In the genomic region with DNA sequence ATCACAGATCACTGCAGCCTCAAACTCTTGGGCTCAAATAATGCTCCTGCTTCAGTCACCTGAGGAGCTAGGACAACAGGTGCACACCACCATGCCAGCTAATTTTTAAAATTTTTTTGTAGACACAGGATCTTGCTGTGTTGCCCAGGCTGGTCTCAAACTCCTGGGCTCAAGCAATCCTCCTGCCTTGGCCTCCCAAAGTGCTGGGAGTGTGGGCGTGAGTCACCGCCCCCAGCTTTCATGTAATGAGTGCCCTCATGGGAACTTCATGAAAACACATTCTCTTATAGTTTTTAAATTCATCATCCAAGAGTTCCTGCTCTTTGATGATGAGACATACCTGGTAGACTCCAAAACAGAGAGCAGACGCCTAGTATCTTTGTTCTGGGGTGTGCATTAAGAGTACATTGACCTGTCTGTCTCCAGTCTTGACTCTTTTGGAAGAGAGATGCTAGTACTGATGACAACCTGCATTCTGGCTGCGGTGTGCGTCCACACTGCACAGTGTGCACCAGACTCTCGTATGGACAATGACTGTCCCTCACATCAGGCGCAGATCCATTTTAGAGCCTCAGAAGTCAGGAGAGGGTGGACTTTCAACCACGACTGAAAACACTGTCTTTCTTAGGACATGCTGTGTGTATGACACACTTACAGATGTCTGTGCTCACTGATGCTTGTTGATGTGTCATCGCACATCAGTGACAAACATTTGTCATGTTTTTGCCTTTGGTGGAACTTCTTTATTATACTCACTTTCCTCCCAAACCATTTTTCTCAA, we compare ENCODE assay signal across 11 cellular contexts. TPM values are rescaled to one million over a fixed set of nuclear protein-coding genes. Genes with fewer than 3 reads are reported as not detected.
A peak's percentile ranks its signal among the peaks of the same experiment; 100 is the strongest.
DNase-seq lines count a peak whose midpoint lies in the region; ATAC-seq and TF ChIP-seq lines count a peak whose summit lies in the region.
"Had no signal": no experiment of that assay in that cellular context is flagged by ENCODE, and none has a peak within 500 bp of the region (broad histone marks: within the 10 kb centered on the region; RNA-seq: fewer than 3 reads in every experiment).

No MANE protein-coding gene starts in this region.

- H3K4me1 Mint-ChIP-seq in activated T-cell treated with anti-CD3 and anti-CD28 coated beads, Interleukin-2, amount 50 U/mL, for 72 hours (ENCODE audit: low read depth), result peaks cover 72% of the 10 kb centered on the region
- peaks cover 94 to 96% of the 10 kb centered on the region in 2 donors for H3K4me1 Mint-ChIP-seq in natural killer cell

- H3K9me3 Mint-ChIP-seq in activated T-cell treated with anti-CD3 and anti-CD28 coated beads, Interleukin-2, amount 50 U/mL, for 72 hours, result no peaks in the 10 kb centered on the region
- no peaks in the 10 kb centered on the region for H3K9me3 Mint-ChIP-seq in natural killer cell

- H3F3A ChIP-seq in MM.1S (ENCODE audit: insufficient read depth, low read length), result peaks cover 27% of the 10 kb centered on the region

- H3K9me2 ChIP-seq in MM.1S (replicated peaks; ENCODE audit: insufficient read depth, low read length) (no peaks in the 10 kb centered on the region), hepatocyte (replicated peaks; ENCODE audit: insufficient read depth) (no peaks in the 10 kb centered on the region), Karpas-422 (replicated peaks; ENCODE audit: insufficient read depth, low read length) (no peaks in the 10 kb centered on the region)

- H3K27ac ChIP-seq in MM.1S (ENCODE audit: low read length), result peak overlapping the region; percentile 57; the same call in 1 of the 2 replicates
- H3K27ac ChIP-seq in hepatocyte, result no peak overlapping the region
- no peak overlapping the region for H3K27ac ChIP-seq in Karpas-422 (ENCODE audit: low read length)
- H3K27ac ChIP-seq: SK-N-MC had no signal

- H3K27me3 Mint-ChIP-seq in activated T-cell treated with anti-CD3 and anti-CD28 coated beads, Interleukin-2, amount 50 U/mL, for 72 hours (ENCODE audit: low read depth), result no peaks in the 10 kb centered on the region
- no peaks in the 10 kb centered on the region for H3K27me3 Mint-ChIP-seq in natural killer cell (ENCODE audit: low read depth in 2 of 2)

- peak overlapping the region; percentile 83 to 93 for H3K4me3 Mint-ChIP-seq in activated T-cell treated with anti-CD3 and anti-CD28 coated beads, Interleukin-2, amount 50 U/mL, for 72 hours
- peak overlapping the region; percentile 93 for H3K4me3 Mint-ChIP-seq in natural killer cell

- H2AFZ ChIP-seq in MM.1S (ENCODE audit: low read length) (no peak overlapping the region), hepatocyte (no peak overlapping the region), Karpas-422 (ENCODE audit: low read length) (no peak overlapping the region)

- H3K36me3 Mint-ChIP-seq in activated T-cell treated with anti-CD3 and anti-CD28 coated beads, Interleukin-2, amount 50 U/mL, for 72 hours (ENCODE audit: insufficient read depth in 2 of 2), result peaks cover 2 to 5% of the 10 kb centered on the region in 2 donors
- no peaks in the 10 kb centered on the region for H3K36me3 Mint-ChIP-seq in natural killer cell

- H4K20me1 ChIP-seq in MM.1S (ENCODE audit: insufficient read depth, low read length) (peaks cover 34% of the 10 kb centered on the region), hepatocyte (ENCODE audit: insufficient read depth, poor library complexity, severe bottlenecking) (no peaks in the 10 kb centered on the region), Karpas-422 (ENCODE audit: insufficient read depth, low read depth, low read length) (no peaks in the 10 kb centered on the region)

- TF ChIP-seq CTCF in MM.1S (IDR thresholded peaks at IDR 0.05; ENCODE audit: low read length), result no peak
- no peak for TF ChIP-seq CTCF in natural killer cell (IDR thresholded peaks at IDR 0.05)
- TF ChIP-seq CTCF in hepatocyte (IDR thresholded peaks at IDR 0.05; ENCODE audit: poor library complexity), result no peak

- H3K27me3 ChIP-seq in MM.1S (replicated peaks; ENCODE audit: insufficient read depth, low read length) (no peaks in the 10 kb centered on the region), hepatocyte (peaks cover 20% of the 10 kb centered on the region), Karpas-422 (ENCODE audit: low read length) (peaks cover 4% of the 10 kb centered on the region; the same call in 1 of the 2 replicates)

- DNase-seq in CD1c-positive myeloid dendritic cell (ENCODE audit: extremely low spot score) (peak; percentile 69), MM.1S (no peak), natural killer cell (peak; percentile 33), hepatocyte (ENCODE audit: low spot score) (no peak), NCI-H2196 treated with DMSO at 0.1 percent for 48 hours (lab: John Stamatoyannopoulos, UW; ENCODE audit: unreplicated experiment) (no peak), dermis blood vessel endothelial cell (no peak), Karpas-422 (no peak)
- peak; percentile 74 to 80 for DNase-seq in activated T-cell treated with anti-CD3 and anti-CD28 coated beads, Interleukin-2, amount 50 U/mL, for 72 hours
- DNase-seq: foreskin melanocyte, NCI-H1092 treated with DMSO at 0.1 percent for 48 hours had no signal

- peaks cover 7% of the 10 kb centered on the region; the same call in 1 of the 2 replicates for H3K36me3 ChIP-seq in MM.1S (replicated peaks; ENCODE audit: insufficient read depth, low read length)
- H3K36me3 ChIP-seq in hepatocyte (replicated peaks; ENCODE audit: insufficient read depth, low read depth), result no peaks in the 10 kb centered on the region
- no peaks in the 10 kb centered on the region for H3K36me3 ChIP-seq in Karpas-422 (ENCODE audit: insufficient read depth, low read length)

- H3K4me3 ChIP-seq in MM.1S (ENCODE audit: low read length) (peak overlapping the region; percentile 50), hepatocyte (no peak overlapping the region), Karpas-422 (ENCODE audit: low read length) (no peak overlapping the region)
- H3K4me3 ChIP-seq: SK-N-MC had no signal

- WGBS in hepatocyte (ENCODE audit: low lambda C conversion rate, missing lambda C conversion rate), result 84% methylated on average over 9 of the region's 9 CpGs

- H3K9ac ChIP-seq in MM.1S (ENCODE audit: low read length), result peak overlapping the region; percentile 15; the same call in 1 of the 2 replicates
- H3K9ac ChIP-seq in Karpas-422 (ENCODE audit: low read length), result no peak overlapping the region

- H3K4me1 ChIP-seq in MM.1S (ENCODE audit: low read length), result peaks cover 31% of the 10 kb centered on the region
- H3K4me1 ChIP-seq in hepatocyte (ENCODE audit: insufficient read depth), result peaks cover 4% of the 10 kb centered on the region
- H3K4me1 ChIP-seq in Karpas-422 (ENCODE audit: low read length), result peaks cover 35% of the 10 kb centered on the region

- H3K79me2 ChIP-seq in MM.1S (ENCODE audit: low read length), result peaks cover 69% of the 10 kb centered on the region
- no peaks in the 10 kb centered on the region for H3K79me2 ChIP-seq in hepatocyte
- H3K79me2 ChIP-seq in Karpas-422 (ENCODE audit: low read length), result no peaks in the 10 kb centered on the region

- H3K4me2 ChIP-seq in MM.1S (ENCODE audit: low read depth, low read length) (peak overlapping the region; percentile 66), hepatocyte (no peak overlapping the region), Karpas-422 (ENCODE audit: low read depth, low read length, poor library complexity, severe bottlenecking) (no peak overlapping the region)

- intact Hi-C loops in natural killer cell (cut with micrococcal nuclease), result loop anchor here (2.0 to 5.0 kb wide), 3 partner anchors 31 to 139 kb away; partner anchors contain the start of gene RNF168

- H3K27ac Mint-ChIP-seq in activated T-cell treated with anti-CD3 and anti-CD28 coated beads, Interleukin-2, amount 50 U/mL, for 72 hours, result peak overlapping the region; percentile 91
- peak overlapping the region; percentile 96 to 98 for H3K27ac Mint-ChIP-seq in natural killer cell

- peak; percentile 67 to 70 for ATAC-seq in activated T-cell treated with anti-CD3 and anti-CD28 coated beads, Interleukin-2, amount 50 U/mL, for 72 hours (replicated peaks in 1 of 2)
- peak in 1 of 3 donors; percentile 34 for ATAC-seq in natural killer cell

- H3K9me3 ChIP-seq in MM.1S (replicated peaks; ENCODE audit: insufficient read depth, low read length), result no peaks in the 10 kb centered on the region
- H3K9me3 ChIP-seq in hepatocyte (ENCODE audit: low read depth), result no peaks in the 10 kb centered on the region
- H3K9me3 ChIP-seq in Karpas-422 (ENCODE audit: low read length), result no peaks in the 10 kb centered on the region

RNA-seq across cellular contexts. Expression of gene NRROS, which starts 2.0 kb away (rescaled TPM):
- 10 to 100 TPM; 15.2 to 20.6 TPM for total RNA-seq in activated T-cell treated with anti-CD3 and anti-CD28 coated beads, Interleukin-2, amount 50 U/mL, for 72 hours
- 10 to 100 TPM; 32.5 to 56.3 (median 56.2) TPM for total RNA-seq in natural killer cell
- total RNA-seq in hepatocyte, result 0.33 and 0.36 TPM in 2 replicates
- polyA plus RNA-seq in hepatocyte, result not detected in 2 replicates
- total RNA-seq in dermis blood vessel endothelial cell, result 13.4 and 16.8 TPM in 2 replicates
- 0.52 and 1.0 TPM in 2 replicates for total RNA-seq in Karpas-422 (2014; rRNA removed; shearing (Covaris generic); ENCODE audit: low replicate concordance)

Comparison
In these comparisons a context has a peak if more than half of its experiments do, and no peak if none do; other contexts are left out.
1. DNase-seq: peak in CD1c-positive myeloid dendritic cell (single experiment), activated T-cell treated with anti-CD3 and anti-CD28 coated beads, Interleukin-2, amount 50 U/mL, for 72 hours (2 of 2) and natural killer cell (single experiment); none in MM.1S (single experiment), hepatocyte (single experiment), NCI-H2196 treated with DMSO at 0.1 percent for 48 hours (single experiment), dermis blood vessel endothelial cell (single experiment) and Karpas-422 (single experiment).